ENCODE assay signal across 10 cellular contexts in genomic region chr20:62258499-62259293, GRCh38.
DNase-seq lines count a peak whose midpoint lies in the region; FAIRE-seq lines count a peak whose summit lies in the region.
"Had no signal": no experiment of that assay in that cellular context is flagged by ENCODE, and none has a peak within 500 bp of the region (broad histone marks: within the 10 kb centered on the region; RNA-seq: fewer than 3 reads in every experiment).

No MANE protein-coding gene starts in this region.

- H3K27ac ChIP-seq in cingulate gyrus (ENCODE audit: low read depth, low read length), result peak overlapping the region; percentile 19

- DNase-seq in ACHN (peak; percentile 25), HTR-8/SVneo (ENCODE audit: insufficient read length, low spot score) (no peak), medulla oblongata (ENCODE audit: extremely low spot score) (peak; percentile 33), NCI-H2029 treated with DMSO at 0.1 percent for 48 hours (lab: John Stamatoyannopoulos, UW) (no peak), activated gamma-delta T cell treated with Interleukin-2 at 50 U/mL for 16 hours (no peak), foreskin melanocyte (no peak), NCI-H146 (lab: John Stamatoyannopoulos, UW) (no peak)
- DNase-seq: activated CD8-positive, alpha-beta memory T cell treated with anti-CD3 and anti-CD28 coated beads, Interleukin-2, amount 50 U/mL, for 48 hours; NCI-H1092 treated with DMSO at 0.1 percent for 48 hours had no signal

- FAIRE-seq in HTR-8/SVneo (lab: Jason Lieb, UNC), result peak; percentile 85

- in situ Hi-C loops in ACHN (cut with HindIII; ENCODE audit: low pct_ligation_motif_present, low pct_unique_long_range_greater_than_20kb, low sequenced_read_pairs), result no loop called here

Comparison
In these comparisons a context has a peak if more than half of its experiments do, and no peak if none do; other contexts are left out.
1. DNase-seq: peak in ACHN (single experiment) and medulla oblongata (single experiment); none in HTR-8/SVneo (single experiment), NCI-H2029 treated with DMSO at 0.1 percent for 48 hours (single experiment), activated gamma-delta T cell treated with Interleukin-2 at 50 U/mL for 16 hours (single experiment), foreskin melanocyte (single experiment) and NCI-H146 (single experiment).